Comparison of ENCODE assay signal across 8 cellular contexts in the genomic region with DNA sequence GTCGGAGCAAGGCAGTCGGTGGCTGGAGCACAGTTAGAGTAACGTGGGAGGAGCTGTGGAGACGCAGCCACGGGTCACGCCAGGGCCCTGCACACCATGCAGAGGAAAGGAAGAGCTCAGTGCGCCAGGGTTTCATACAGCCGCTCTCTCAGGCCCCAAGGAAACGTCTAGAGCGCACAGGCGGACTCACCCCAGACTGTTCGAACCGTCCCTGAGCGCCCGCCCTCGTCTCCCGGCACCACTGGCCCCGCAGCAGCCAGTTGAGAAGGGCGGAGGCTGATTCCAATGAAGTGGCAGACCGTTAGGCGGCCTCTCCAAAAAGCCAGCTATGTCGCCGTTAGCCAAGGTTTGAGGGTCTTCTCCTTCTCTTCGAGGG. TPM values are rescaled to one million over a fixed set of nuclear protein-coding genes. Genes with fewer than 3 reads are reported as not detected.
DNase-seq lines count a peak whose midpoint lies in the region; ATAC-seq and TF ChIP-seq lines count a peak whose summit lies in the region.

No MANE protein-coding gene starts in this region.

- H3K4me3 ChIP-seq in HFF-Myc (replicated peaks; ENCODE audit: low read depth, low read length) (peak overlapping the region; percentile 72), prostate gland (peak overlapping the region; percentile 62 to 89)

- no peaks in the 10 kb centered on the region for H3K36me3 ChIP-seq in prostate gland

- H3K4me1 ChIP-seq in prostate gland (replicated peaks), result no peaks in the 10 kb centered on the region

- H3K27ac ChIP-seq in prostate gland, result peak overlapping the region; percentile 89 to 94

- intact Hi-C loops in Right ventricle myocardium superior (cut with DNase I) (no loop called here), prostate gland (cut with DNase I) (loop anchor here (5.0 kb wide), 1 partner anchor 295 kb away; a partner anchor contains a TSS)

- no peak for TF ChIP-seq CTCF in HFF-Myc (IDR thresholded peaks at IDR 0.05; ENCODE audit: low read depth, low read length, missing control alignments)
- TF ChIP-seq CTCF in prostate gland (IDR thresholded peaks at IDR 0.05), result no peak

- no peaks in the 10 kb centered on the region for H3K27me3 ChIP-seq in prostate gland (replicated peaks; ENCODE audit: insufficient read depth)

- peak; percentile 28 for ATAC-seq in Right ventricle myocardium superior (ENCODE audit: poor library complexity)

- DNase-seq in HFF-Myc (ENCODE audit: extremely low read depth, low read depth), result no peak
- peak; percentile 36 for DNase-seq in NCI-H146 treated with DMSO at 0.1 percent for 48 hours (lab: John Stamatoyannopoulos, UW; ENCODE audit: unreplicated experiment)
- DNase-seq in activated gamma-delta T cell treated with Interleukin-2 at 50 U/mL for 16 hours, result peak; percentile 22
- DNase-seq in Right ventricle myocardium superior, result peak; percentile 68
- peak; percentile 24 for DNase-seq in prostate gland (ENCODE audit: low spot score)
- DNase-seq in NCI-H510A treated with DMSO at 0.1 percent for 48 hours (lab: John Stamatoyannopoulos, UW), result no peak
- no peak for DNase-seq in NCI-H524 treated with DMSO at 0.1 percent for 48 hours (lab: John Stamatoyannopoulos, UW)

- 13% methylated on average over 20 of the region's 24 CpGs for WGBS in prostate gland

- no peaks in the 10 kb centered on the region for H3K9me3 ChIP-seq in prostate gland

- TF ChIP-seq POLR2A in GM15510 (IDR thresholded peaks at IDR 0.05; ENCODE audit: borderline replicate concordance, extremely low read depth, insufficient read length) (peak; percentile 50), prostate gland (IDR thresholded peaks at IDR 0.05) (no peak)

RNA-seq across cellular contexts. Expression of a gene that starts 0.5 kb away (rescaled TPM):
- total RNA-seq in Right ventricle myocardium superior (4.4 TPM), prostate gland (1 to 10 TPM; 4.4 to 6.5 TPM)

RNA-seq across cellular contexts. Expression of a gene that starts 16.0 kb away (rescaled TPM):
- 5.1 TPM for total RNA-seq in Right ventricle myocardium superior
- 10 to 100 TPM in 1 of 2 donors, 1 to 10 TPM in 1; 8.3 to 11.8 TPM for total RNA-seq in prostate gland

RNA-seq across cellular contexts. Expression of a gene that starts 17.3 kb away (rescaled TPM):
- total RNA-seq in Right ventricle myocardium superior (not detected), prostate gland (1 to 10 TPM in 1 of 2 donors, not detected in 1; 9.5 TPM)

RNA-seq across cellular contexts. Expression of a gene that starts 53.9 kb away (rescaled TPM):
- total RNA-seq in Right ventricle myocardium superior (not detected), prostate gland (1 to 10 TPM in 1 of 2 donors, not detected in 1; 3.1 TPM)

RNA-seq across cellular contexts. Expression of a gene that starts 58.9 kb away (rescaled TPM):
- 0.08 TPM for total RNA-seq in Right ventricle myocardium superior
- total RNA-seq in prostate gland, result 1 to 10 TPM in 1 of 2 donors, under 1 TPM in 1; 0.14 to 1.3 TPM

Comparison
In these comparisons a context has a peak if more than half of its experiments do, and no peak if none do; other contexts are left out.
1. DNase-seq: peak in NCI-H146 treated with DMSO at 0.1 percent for 48 hours (single experiment), activated gamma-delta T cell treated with Interleukin-2 at 50 U/mL for 16 hours (single experiment), Right ventricle myocardium superior (single experiment) and prostate gland (single experiment); none in HFF-Myc (single experiment), NCI-H510A treated with DMSO at 0.1 percent for 48 hours (single experiment) and NCI-H524 treated with DMSO at 0.1 percent for 48 hours (single experiment).